ENCODE assay signal across 17 cellular contexts in the genomic region with DNA sequence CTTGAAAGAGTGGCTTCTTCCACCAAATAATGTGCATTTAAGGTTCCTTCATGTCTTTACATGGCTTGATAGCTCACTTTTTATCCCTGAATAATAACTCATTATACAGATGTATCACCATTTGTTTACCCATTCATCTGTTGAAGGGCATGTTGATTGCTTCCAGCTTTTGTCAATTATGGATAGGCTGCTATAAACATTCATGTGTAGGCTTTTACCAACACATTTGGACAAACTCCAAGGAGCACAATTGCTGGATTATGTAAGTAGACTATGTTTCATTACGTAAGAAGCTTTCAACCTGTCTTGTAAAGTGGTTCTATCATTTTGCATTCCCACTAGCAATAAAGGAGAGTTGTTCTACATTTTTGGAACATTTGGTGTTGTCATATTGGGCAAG.
DNase-seq lines count a peak whose midpoint lies in the region; ATAC-seq and TF ChIP-seq lines count a peak whose summit lies in the region.
"Had no signal": no experiment of that assay in that cellular context is flagged by ENCODE, and none has a peak within 500 bp of the region (broad histone marks: within the 10 kb centered on the region; RNA-seq: fewer than 3 reads in every experiment).

No MANE protein-coding gene starts in this region.

- H4K8ac ChIP-seq in mesenchymal stem cell (ENCODE audit: low read length), result no peak overlapping the region

- H2BK5ac ChIP-seq in mesenchymal stem cell (ENCODE audit: low read depth, low read length, poor library complexity, severe bottlenecking), result no peak overlapping the region

- no peak overlapping the region for H4K91ac ChIP-seq in mesenchymal stem cell (ENCODE audit: low read length)

- no peak overlapping the region for H2BK12ac ChIP-seq in mesenchymal stem cell (ENCODE audit: low read length in 2 of 2)

- ATAC-seq in gastroesophageal sphincter, result no peak
- ATAC-seq: HepG2 had no signal

- no peak overlapping the region for H3K27ac Mint-ChIP-seq in endothelial cell (ENCODE audit: unreplicated experiment)
- H3K27ac Mint-ChIP-seq: CD4-positive, alpha-beta memory T cell; HFFc6 had no signal

- H3K9me3 Mint-ChIP-seq in endothelial cell (ENCODE audit: unreplicated experiment), result no peaks in the 10 kb centered on the region

- no peak overlapping the region for H3K4me2 ChIP-seq in mesenchymal stem cell (ENCODE audit: low read length, poor library complexity, severe bottlenecking)

- no peak overlapping the region for H3K18ac ChIP-seq in mesenchymal stem cell (ENCODE audit: low read depth in 1 of 2, low read length in 2 of 2)

- no peaks in the 10 kb centered on the region for H3K36me3 Mint-ChIP-seq in endothelial cell (ENCODE audit: low read depth, unreplicated experiment)
- H3K36me3 Mint-ChIP-seq: CD4-positive, alpha-beta memory T cell had no signal

- H2BK120ac ChIP-seq in mesenchymal stem cell (ENCODE audit: low read depth, low read length), result no peak overlapping the region

- no peak overlapping the region for H3K23ac ChIP-seq in mesenchymal stem cell (ENCODE audit: low read length in 2 of 2)

- WGBS in gastroesophageal sphincter (ENCODE audit: low coverage in 1 of 2), 2 donors, result 71 to 88% methylated on average over 1 of the region's 1 CpG
- WGBS in mesenchymal stem cell, result no CpG with 5 or more reads among the region's 1 CpG

- H2AK5ac ChIP-seq in mesenchymal stem cell (ENCODE audit: low read length, severe bottlenecking), result no peak overlapping the region

- TF ChIP-seq CTCF in retinal pigment epithelial cell (conservative IDR thresholded peaks at IDR 0.05; ENCODE audit: low read depth, low read length) (no peak), gastroesophageal sphincter (IDR thresholded peaks at IDR 0.05) (no peak), endothelial cell (IDR thresholded peaks at IDR 0.05; ENCODE audit: unreplicated experiment) (no peak)

- H3K4me3 Mint-ChIP-seq in endothelial cell (ENCODE audit: unreplicated experiment), result no peak overlapping the region
- H3K4me3 Mint-ChIP-seq: CD4-positive, alpha-beta memory T cell; HFFc6 had no signal

- H3K9ac ChIP-seq in mesenchymal stem cell (ENCODE audit: low read length), result no peak overlapping the region

- H3K27ac ChIP-seq in gastroesophageal sphincter (no peak overlapping the region), mesenchymal stem cell (ENCODE audit: low read length, poor library complexity, severe bottlenecking) (no peak overlapping the region)
- H3K27ac ChIP-seq: SJSA1 had no signal

- peak; percentile 24 for DNase-seq in NCI-H1092 treated with DMSO at 0.1 percent for 48 hours (lab: John Stamatoyannopoulos, UW)
- no peak for DNase-seq in NCI-H1092 (lab: John Stamatoyannopoulos, UW)
- peak; percentile 20 for DNase-seq in NCI-H2029 (lab: John Stamatoyannopoulos, UW)
- peak; percentile 84 for DNase-seq in NCI-H748 (lab: John Stamatoyannopoulos, UW; ENCODE audit: unreplicated experiment)
- DNase-seq in retinal pigment epithelial cell (ENCODE audit: low read depth), result peak; percentile 36
- DNase-seq in mesenchymal stem cell, result no peak
- no peak for DNase-seq in endothelial cell (ENCODE audit: low spot score)
- DNase-seq: 8988T; CD4-positive, alpha-beta memory T cell; HFFc6; KG1; NCI-H226; NCI-H82; SW 1271 had no signal

- no peaks in the 10 kb centered on the region for H3K4me1 Mint-ChIP-seq in endothelial cell (ENCODE audit: unreplicated experiment)
- H3K4me1 Mint-ChIP-seq: CD4-positive, alpha-beta memory T cell had no signal

- TF ChIP-seq EP300 in gastroesophageal sphincter (IDR thresholded peaks at IDR 0.05), result no peak

- H3K4me3 ChIP-seq in retinal pigment epithelial cell (ENCODE audit: low read length) (no peak overlapping the region), gastroesophageal sphincter (no peak overlapping the region), mesenchymal stem cell (ENCODE audit: insufficient read depth in 1 of 2, low read depth in 1 of 2, low read length in 2 of 2) (no peak overlapping the region)
- H3K4me3 ChIP-seq: SJSA1 had no signal

- H3K9me3 ChIP-seq in gastroesophageal sphincter (no peaks in the 10 kb centered on the region), mesenchymal stem cell (ENCODE audit: control insufficient read depth, low read length) (no peaks in the 10 kb centered on the region)
- H3K9me3 ChIP-seq: SJSA1 had no signal

- H3K4me1 ChIP-seq in gastroesophageal sphincter (no peaks in the 10 kb centered on the region), mesenchymal stem cell (ENCODE audit: control insufficient read depth, insufficient read depth, low read depth, low read length) (no peaks in the 10 kb centered on the region)
- H3K4me1 ChIP-seq: SJSA1 had no signal

- H3K79me1 ChIP-seq in mesenchymal stem cell (replicated peaks; ENCODE audit: low read length, poor library complexity, severe bottlenecking), result no peaks in the 10 kb centered on the region

- no peaks in the 10 kb centered on the region for H3K27me3 Mint-ChIP-seq in endothelial cell (ENCODE audit: unreplicated experiment)
- H3K27me3 Mint-ChIP-seq: CD4-positive, alpha-beta memory T cell had no signal

- no peak overlapping the region for H2BK15ac ChIP-seq in mesenchymal stem cell (ENCODE audit: low read depth, poor library complexity, severe bottlenecking)

- H3K36me3 ChIP-seq in gastroesophageal sphincter (no peaks in the 10 kb centered on the region), mesenchymal stem cell (ENCODE audit: control insufficient read depth in 1 of 2, insufficient read depth in 2 of 2, low read depth in 1 of 2, low read length in 2 of 2) (no peaks in the 10 kb centered on the region)
- H3K36me3 ChIP-seq: SJSA1 had no signal

- TF ChIP-seq POLR2A in gastroesophageal sphincter (IDR thresholded peaks at IDR 0.05), result no peak

- H2AFZ ChIP-seq in mesenchymal stem cell (ENCODE audit: low read depth, low read length), result no peak overlapping the region

- H3K27me3 ChIP-seq in gastroesophageal sphincter, result no peaks in the 10 kb centered on the region
- H3K27me3 ChIP-seq in mesenchymal stem cell (ENCODE audit: control insufficient read depth in 1 of 2, insufficient read depth in 1 of 2, low read length in 2 of 2), result no peaks in the 10 kb centered on the region
- H3K27me3 ChIP-seq: SJSA1 had no signal

- H3K4ac ChIP-seq in mesenchymal stem cell (ENCODE audit: low read depth in 1 of 2, low read length in 2 of 2), result no peak overlapping the region

- H3K14ac ChIP-seq in mesenchymal stem cell (ENCODE audit: low read length in 2 of 2), result no peak overlapping the region

Comparison
In these comparisons a context has a peak if more than half of its experiments do, and no peak if none do; other contexts are left out.
1. DNase-seq: peak in NCI-H1092 treated with DMSO at 0.1 percent for 48 hours (single experiment), NCI-H2029 (single experiment), NCI-H748 (single experiment) and retinal pigment epithelial cell (single experiment); none in NCI-H1092 (single experiment), mesenchymal stem cell (single experiment) and endothelial cell (single experiment).